Comparison of ENCODE assay signal across 8 cellular contexts in the genomic region with DNA sequence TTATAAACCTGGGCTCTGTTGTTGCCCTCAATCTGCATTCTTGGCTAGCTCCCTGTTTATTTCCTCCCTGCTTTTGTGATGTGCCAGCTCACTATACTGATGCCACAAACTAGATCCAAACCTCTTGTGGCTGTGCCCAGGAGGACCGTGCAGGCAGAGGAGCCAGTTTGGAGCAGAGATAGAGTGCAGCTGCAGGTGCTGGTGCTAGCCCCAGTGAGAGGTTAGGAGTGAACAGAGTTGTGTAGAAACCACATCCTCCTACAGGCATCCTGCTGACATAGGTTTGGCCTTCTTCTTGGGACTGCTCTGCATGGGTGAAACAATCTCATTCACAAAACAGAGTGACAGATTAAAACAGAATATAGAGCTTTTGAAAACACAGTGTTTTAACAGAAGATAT. TPM values are rescaled to one million over a fixed set of nuclear protein-coding genes. Genes with fewer than 3 reads are reported as not detected.
DNase-seq lines count a peak whose midpoint lies in the region; ATAC-seq and TF ChIP-seq lines count a peak whose summit lies in the region.

No MANE protein-coding gene starts in this region.

- H3K4me3 ChIP-seq in right atrium auricular region (no peak overlapping the region), brain microvascular endothelial cell (ENCODE audit: low read depth, low read length) (no peak overlapping the region)

- H3K36me3 ChIP-seq in right atrium auricular region (no peaks in the 10 kb centered on the region), brain microvascular endothelial cell (replicated peaks) (no peaks in the 10 kb centered on the region)

- H3K4me1 ChIP-seq in right atrium auricular region, result peaks cover 0 to 5% of the 10 kb centered on the region in 2 donors

- TF ChIP-seq CTCF in right atrium auricular region (IDR thresholded peaks at IDR 0.05) (no peak), nephron progenitor cell (IDR thresholded peaks at IDR 0.05) (no peak), brain microvascular endothelial cell (IDR thresholded peaks at IDR 0.05; ENCODE audit: low read depth, low read length, missing control alignments) (no peak)

- H3K9me3 Mint-ChIP-seq in activated T-helper 1 cell treated with anti-CD3 and anti-CD28 coated beads, Interleukin-12 subunit alpha, Interleukin-12 subunit beta, Interleukin-2, Interleukin-4 antibody, amounts not matched to agents 30 ng/mL and 10 ng/mL and 1 ng/mL, durations not matched to agents 14 hours and 24 hours and 36 hours, result no peaks in the 10 kb centered on the region
- H3K9me3 Mint-ChIP-seq in stimulated activated naive CD8-positive, alpha-beta T cell treated with anti-CD3 and anti-CD28 coated beads, Interleukin-15, amount 100 ng/mL, for 72 hours, result no peaks in the 10 kb centered on the region
- H3K9me3 Mint-ChIP-seq in nephron progenitor cell, result no peaks in the 10 kb centered on the region

- ATAC-seq in left cardiac atrium, result peak; percentile 49 to 78
- ATAC-seq in HG03442 (IDR thresholded peaks at IDR 0.05; ENCODE audit: unreplicated experiment), result peak; percentile 91
- peak; percentile 97 for ATAC-seq in stimulated activated naive CD8-positive, alpha-beta T cell treated with anti-CD3 and anti-CD28 coated beads, Interleukin-15, amount 100 ng/mL, for 72 hours

- H3K36me3 Mint-ChIP-seq in activated T-helper 1 cell treated with anti-CD3 and anti-CD28 coated beads, Interleukin-12 subunit alpha, Interleukin-12 subunit beta, Interleukin-2, Interleukin-4 antibody, amounts not matched to agents 30 ng/mL and 10 ng/mL and 1 ng/mL, durations not matched to agents 14 hours and 24 hours and 36 hours (ENCODE audit: low read depth), result peaks cover 6% of the 10 kb centered on the region
- H3K36me3 Mint-ChIP-seq in nephron progenitor cell (ENCODE audit: low read depth), result no peaks in the 10 kb centered on the region

- intact Hi-C loops in left cardiac atrium (cut with DNase I), result no loop called here
- intact Hi-C loops in activated T-helper 1 cell treated with anti-CD3 and anti-CD28 coated beads, Interleukin-12 subunit alpha, Interleukin-12 subunit beta, Interleukin-2, Interleukin-4 antibody, amounts not matched to agents 30 ng/mL and 10 ng/mL and 1 ng/mL, durations not matched to agents 14 hours and 24 hours and 36 hours (cut with micrococcal nuclease), result loop anchor here (1.0 to 5.0 kb wide), 8 partner anchors 8 to 232 kb away; no protein-coding TSS in a partner anchor

- peak overlapping the region; percentile 80 for H3K27ac Mint-ChIP-seq in activated T-helper 1 cell treated with anti-CD3 and anti-CD28 coated beads, Interleukin-12 subunit alpha, Interleukin-12 subunit beta, Interleukin-2, Interleukin-4 antibody, amounts not matched to agents 30 ng/mL and 10 ng/mL and 1 ng/mL, durations not matched to agents 14 hours and 24 hours and 36 hours
- H3K27ac Mint-ChIP-seq in stimulated activated naive CD8-positive, alpha-beta T cell treated with anti-CD3 and anti-CD28 coated beads, Interleukin-15, amount 100 ng/mL, for 72 hours, result peak overlapping the region in 1 of 2 donors; percentile 23
- no peak overlapping the region for H3K27ac Mint-ChIP-seq in nephron progenitor cell

- H3K4me3 Mint-ChIP-seq in activated T-helper 1 cell treated with anti-CD3 and anti-CD28 coated beads, Interleukin-12 subunit alpha, Interleukin-12 subunit beta, Interleukin-2, Interleukin-4 antibody, amounts not matched to agents 30 ng/mL and 10 ng/mL and 1 ng/mL, durations not matched to agents 14 hours and 24 hours and 36 hours, result peak overlapping the region; percentile 72
- peak overlapping the region; percentile 69 to 81 for H3K4me3 Mint-ChIP-seq in stimulated activated naive CD8-positive, alpha-beta T cell treated with anti-CD3 and anti-CD28 coated beads, Interleukin-15, amount 100 ng/mL, for 72 hours
- H3K4me3 Mint-ChIP-seq in nephron progenitor cell, result no peak overlapping the region

- H3K27me3 ChIP-seq in right atrium auricular region (no peaks in the 10 kb centered on the region), brain microvascular endothelial cell (replicated peaks) (no peaks in the 10 kb centered on the region)

- H3K27ac ChIP-seq in right atrium auricular region, result no peak overlapping the region
- no peak overlapping the region for H3K27ac ChIP-seq in brain microvascular endothelial cell

- in situ Hi-C loops in brain microvascular endothelial cell (cut with HindIII; ENCODE audit: low pct_ligation_motif_present, low sequenced_read_pairs), result no loop called here

- H3K27me3 Mint-ChIP-seq in activated T-helper 1 cell treated with anti-CD3 and anti-CD28 coated beads, Interleukin-12 subunit alpha, Interleukin-12 subunit beta, Interleukin-2, Interleukin-4 antibody, amounts not matched to agents 30 ng/mL and 10 ng/mL and 1 ng/mL, durations not matched to agents 14 hours and 24 hours and 36 hours (ENCODE audit: insufficient read depth), result no peaks in the 10 kb centered on the region
- no peaks in the 10 kb centered on the region for H3K27me3 Mint-ChIP-seq in stimulated activated naive CD8-positive, alpha-beta T cell treated with anti-CD3 and anti-CD28 coated beads, Interleukin-15, amount 100 ng/mL, for 72 hours
- peaks cover 4% of the 10 kb centered on the region for H3K27me3 Mint-ChIP-seq in nephron progenitor cell (ENCODE audit: low read depth, poor library complexity)

- H3K9me3 ChIP-seq in right atrium auricular region, result no peaks in the 10 kb centered on the region

- no peak for DNase-seq in left cardiac atrium
- DNase-seq in right atrium auricular region (ENCODE audit: low spot score), result no peak
- DNase-seq in activated T-helper 1 cell treated with anti-CD3 and anti-CD28 coated beads, Interleukin-12 subunit alpha, Interleukin-12 subunit beta, Interleukin-2, Interleukin-4 antibody, amounts not matched to agents 30 ng/mL and 10 ng/mL and 1 ng/mL, durations not matched to agents 14 hours and 24 hours and 36 hours (ENCODE audit: low spot score), result peak; percentile 53
- peak; percentile 38 to 42 for DNase-seq in stimulated activated naive CD8-positive, alpha-beta T cell treated with anti-CD3 and anti-CD28 coated beads, Interleukin-15, amount 100 ng/mL, for 72 hours
- DNase-seq in middle frontal gyrus (ENCODE audit: extremely low spot score, low spot score), result no peak
- DNase-seq in nephron progenitor cell, result no peak
- DNase-seq in brain microvascular endothelial cell, result no peak

- peaks cover 66% of the 10 kb centered on the region for H3K4me1 Mint-ChIP-seq in activated T-helper 1 cell treated with anti-CD3 and anti-CD28 coated beads, Interleukin-12 subunit alpha, Interleukin-12 subunit beta, Interleukin-2, Interleukin-4 antibody, amounts not matched to agents 30 ng/mL and 10 ng/mL and 1 ng/mL, durations not matched to agents 14 hours and 24 hours and 36 hours (ENCODE audit: low read depth)
- peaks cover 73% of the 10 kb centered on the region for H3K4me1 Mint-ChIP-seq in stimulated activated naive CD8-positive, alpha-beta T cell treated with anti-CD3 and anti-CD28 coated beads, Interleukin-15, amount 100 ng/mL, for 72 hours
- H3K4me1 Mint-ChIP-seq in nephron progenitor cell, result no peaks in the 10 kb centered on the region

RNA-seq across cellular contexts. Expression of gene TNIP3, which starts 25.7 kb away (rescaled TPM):
- total RNA-seq in left cardiac atrium (under 1 TPM in 1 of 2 donors, not detected in 1; 0.15 TPM), right atrium auricular region (not detected)
- 21.9 and 23.9 TPM in 2 replicates for total RNA-seq in activated T-helper 1 cell treated with anti-CD3 and anti-CD28 coated beads, Interleukin-12 subunit alpha, Interleukin-12 subunit beta, Interleukin-2, Interleukin-4 antibody, amounts not matched to agents 30 ng/mL and 10 ng/mL and 1 ng/mL, durations not matched to agents 14 hours and 24 hours and 36 hours

Comparison
In these comparisons a context has a peak if more than half of its experiments do, and no peak if none do; other contexts are left out.
1. DNase-seq: peak in activated T-helper 1 cell treated with anti-CD3 and anti-CD28 coated beads, Interleukin-12 subunit alpha, Interleukin-12 subunit beta, Interleukin-2, Interleukin-4 antibody, amounts not matched to agents 30 ng/mL and 10 ng/mL and 1 ng/mL, durations not matched to agents 14 hours and 24 hours and 36 hours (single experiment) and stimulated activated naive CD8-positive, alpha-beta T cell treated with anti-CD3 and anti-CD28 coated beads, Interleukin-15, amount 100 ng/mL, for 72 hours (2 of 2); none in left cardiac atrium (single experiment), right atrium auricular region (single experiment), middle frontal gyrus (single experiment), nephron progenitor cell (single experiment) and brain microvascular endothelial cell (single experiment).
2. RNA of gene TNIP3, which starts 25.7 kb away (total RNA-seq): 21.9 to 23.9 TPM in activated T-helper 1 cell treated with anti-CD3 and anti-CD28 coated beads, Interleukin-12 subunit alpha, Interleukin-12 subunit beta, Interleukin-2, Interleukin-4 antibody, amounts not matched to agents 30 ng/mL and 10 ng/mL and 1 ng/mL, durations not matched to agents 14 hours and 24 hours and 36 hours; not detected in right atrium auricular region and 0.15 TPM in left cardiac atrium; every median in the first group is over 10 times any median in the second.
3. Peak in every context shown above with its lines, with median percentiles within 50 percentile points of each other: ATAC-seq.